Comparison of ENCODE assay signal across 25 cellular contexts in genomic region chr10:1344408-1344807, GRCh38.
DNase-seq lines count a peak whose midpoint lies in the region; ATAC-seq, FAIRE-seq and TF ChIP-seq lines count a peak whose summit lies in the region.
"Had no signal": no experiment of that assay in that cellular context is flagged by ENCODE, and none has a peak within 500 bp of the region (broad histone marks: within the 10 kb centered on the region; RNA-seq: fewer than 3 reads in every experiment).

No MANE protein-coding gene starts in this region.

- H3K27me3 ChIP-seq in H9 (ENCODE audit: insufficient read depth, low read length), result no peaks in the 10 kb centered on the region
- H3K27me3 ChIP-seq in H1 (replicated peaks in 1 of 4; ENCODE audit: control insufficient read depth in 3 of 4, extremely low read depth in 1 of 4, insufficient read depth in 3 of 4, low read length in 3 of 4), result no peaks in the 10 kb centered on the region
- H3K27me3 ChIP-seq: BE2C, BLaER1 had no signal

- DNase-seq in H9 (no peak), H1 (ENCODE audit: low read depth in 1 of 2, low spot score in 2 of 2) (no peak), sciatic nerve (ENCODE audit: low spot score) (no peak)
- DNase-seq in activated CD4-positive, alpha-beta T cell treated with anti-CD3 and anti-CD28 coated beads for 1 hour, result no peak
- DNase-seq: 8988T; ACHN; BE2C; C1 segment of cervical spinal cord; CD4-positive, alpha-beta memory T cell; CD4-positive, CD25-positive, alpha-beta regulatory T cell; CD8-positive, alpha-beta memory T cell; COR-L47; DMS 273 treated with DMSO at 0.1 percent for 48 hours; DMS153; DMS53; DMS79; GF-D8 had no signal

- H3K18ac ChIP-seq in H9 (ENCODE audit: insufficient read length, low read depth, low read length) (no peak overlapping the region), H1 (ENCODE audit: extremely low read depth, low read length) (no peak overlapping the region)

- POLR2A ChIA-PET in H1 (lab: Charles Lee; ENCODE audit: partially characterized antibody), result no interaction called here

- H3K27ac ChIP-seq in H9 (ENCODE audit: insufficient read length, low read depth, low read length) (no peak overlapping the region), H1 (ENCODE audit: low read depth, low read length) (no peak overlapping the region)
- H3K27ac ChIP-seq: BLaER1 had no signal

- H3K9me3 ChIP-seq in H9 (ENCODE audit: control insufficient read depth, low read depth, low read length), result no peaks in the 10 kb centered on the region
- no peaks in the 10 kb centered on the region for H3K9me3 ChIP-seq in H1 (ENCODE audit: insufficient read depth in 2 of 2, low read depth in 1 of 2, low read length in 1 of 2)
- H3K9me3 ChIP-seq: BE2C had no signal

- H2BK12ac ChIP-seq in H9 (ENCODE audit: insufficient read length, low read depth, low read length) (peak overlapping the region; percentile 79), H1 (ENCODE audit: low read depth, low read length) (0 out of 2 replicates have a peak overlapping the region, but pooled peaks have one; percentile 9)

- H3K9me3 Mint-ChIP-seq in H9, result no peaks in the 10 kb centered on the region; a peak in 2 of 5 replicates
- H3K9me3 Mint-ChIP-seq: CD8-positive, alpha-beta memory T cell had no signal

- no peaks in the 10 kb centered on the region for H3K36me3 ChIP-seq in H1 (ENCODE audit: control insufficient read depth in 2 of 4, insufficient read depth in 4 of 4, low read length in 3 of 4)
- H3K36me3 ChIP-seq: BE2C, BLaER1 had no signal

- FAIRE-seq in H1 (lab: Jason Lieb, UNC), result no peak
- FAIRE-seq: A204.1, G401.6, GM12891, GM19239 had no signal

- H2BK15ac ChIP-seq in H9 (ENCODE audit: low read depth, low read length) (no peak overlapping the region), H1 (ENCODE audit: low read length) (no peak overlapping the region)

- H3K9ac ChIP-seq in H9 (ENCODE audit: extremely low read depth, insufficient read length, low read length), result no peak overlapping the region
- no peak overlapping the region for H3K9ac ChIP-seq in H1 (replicated peaks in 1 of 4; ENCODE audit: extremely low read depth in 1 of 4, low read depth in 3 of 4, low read length in 3 of 4)
- H3K9ac ChIP-seq: BLaER1 had no signal

- H4K5ac ChIP-seq in H9 (ENCODE audit: insufficient read length, low read depth, low read length), result no peak overlapping the region
- no peak overlapping the region for H4K5ac ChIP-seq in H1 (ENCODE audit: insufficient read length, low read depth, low read length)

- H3K79me1 ChIP-seq in H9 (ENCODE audit: insufficient read depth, low read depth, low read length, poor library complexity, severe bottlenecking), result no peaks in the 10 kb centered on the region
- H3K79me1 ChIP-seq in H1 (ENCODE audit: low read depth, low read length), result no peaks in the 10 kb centered on the region

- H3K79me2 ChIP-seq in H9 (ENCODE audit: insufficient read depth, low read length) (no peaks in the 10 kb centered on the region), H1 (ENCODE audit: control insufficient read depth in 1 of 2, insufficient read depth in 2 of 2, low read length in 2 of 2) (no peaks in the 10 kb centered on the region)

- H3T11ph ChIP-seq in H9 (ENCODE audit: low read length), result no peak overlapping the region

- H2AFZ ChIP-seq in H9 (ENCODE audit: low read length) (no peak overlapping the region), H1 (ENCODE audit: low read length) (no peak overlapping the region)

- H4K91ac ChIP-seq in H9 (ENCODE audit: insufficient read length, low read depth, low read length) (no peak overlapping the region), H1 (replicated peaks; ENCODE audit: insufficient read length, low read length) (peak overlapping the region; percentile 68)

- H3K36me3 Mint-ChIP-seq in H9 (ENCODE audit: insufficient read depth in 1 of 3, low read depth in 3 of 3), result no peaks in the 10 kb centered on the region
- H3K36me3 Mint-ChIP-seq: CD14-positive monocyte; CD4-positive, alpha-beta memory T cell; CD4-positive, CD25-positive, alpha-beta regulatory T cell; CD8-positive, alpha-beta memory T cell had no signal

- no peak overlapping the region for H3K4me2 ChIP-seq in H9 (ENCODE audit: insufficient read depth, insufficient read length, low read length)
- H3K4me2 ChIP-seq in H1 (ENCODE audit: insufficient read depth in 1 of 2, low read depth in 2 of 2, low read length in 2 of 2), result no peak overlapping the region
- H3K4me2 ChIP-seq: BLaER1 had no signal

- H3K14ac ChIP-seq in H9 (ENCODE audit: insufficient read depth, low read length) (no peak overlapping the region), H1 (ENCODE audit: insufficient read length) (no peak overlapping the region)

- H3K4ac ChIP-seq in H9 (ENCODE audit: low read depth, low read length), result no peak overlapping the region
- H3K4ac ChIP-seq in H1 (replicated peaks; ENCODE audit: insufficient read length, low read depth, low read length), result no peak overlapping the region

- H2BK120ac ChIP-seq in H9 (ENCODE audit: low read depth, low read length, poor library complexity, severe bottlenecking), result no peak overlapping the region
- H2BK120ac ChIP-seq in H1 (replicated peaks; ENCODE audit: low read depth, low read length), result no peak overlapping the region

- H2BK5ac ChIP-seq in H9 (ENCODE audit: insufficient read length, low read length), result no peak overlapping the region
- no peak overlapping the region for H2BK5ac ChIP-seq in H1 (ENCODE audit: low read depth, low read length)

- no peak overlapping the region for H3K4me3 ChIP-seq in H1 (ENCODE audit: extremely low read depth in 1 of 4, insufficient read depth in 2 of 4, low read depth in 3 of 4, low read length in 4 of 4)
- H3K4me3 ChIP-seq: BLaER1 had no signal

- H3K4me1 Mint-ChIP-seq in H9, result peaks cover 16 to 17% of the 10 kb centered on the region in 2 experiments
- H3K4me1 Mint-ChIP-seq: CD14-positive monocyte; CD4-positive, alpha-beta memory T cell; CD4-positive, CD25-positive, alpha-beta regulatory T cell; CD8-positive, alpha-beta memory T cell had no signal

- H3K4me1 ChIP-seq in H9 (ENCODE audit: insufficient read depth, low read length) (no peaks in the 10 kb centered on the region), H1 (replicated peaks in 1 of 4; ENCODE audit: control insufficient read depth in 3 of 4, insufficient read depth in 4 of 4, low read length in 3 of 4) (peaks cover 0 to 8% (median 4%) of the 10 kb centered on the region in 4 experiments; a peak in 4 of 7 replicates)
- H3K4me1 ChIP-seq: BE2C had no signal

- peak; percentile 15 for ATAC-seq in sciatic nerve
- no peak for ATAC-seq in HG02885 (IDR thresholded peaks at IDR 0.05; ENCODE audit: poor library complexity, unreplicated experiment)
- no peak for ATAC-seq in HG02798 (IDR thresholded peaks at IDR 0.05; ENCODE audit: poor library complexity, unreplicated experiment)

- H3K4me3 Mint-ChIP-seq in H9, result no peak overlapping the region
- H3K4me3 Mint-ChIP-seq: CD14-positive monocyte; CD4-positive, alpha-beta memory T cell; CD4-positive, CD25-positive, alpha-beta regulatory T cell; CD8-positive, alpha-beta memory T cell had no signal

- peak overlapping the region in 1 of 3 experiments; percentile 23; a peak in 1 of 7 replicates for H3K27ac Mint-ChIP-seq in H9
- H3K27ac Mint-ChIP-seq: CD14-positive monocyte; CD4-positive, alpha-beta memory T cell; CD4-positive, CD25-positive, alpha-beta regulatory T cell had no signal

- no peak for TF ChIP-seq EP300 in H1 (IDR thresholded peaks at IDR 0.05; ENCODE audit: borderline replicate concordance in 1 of 2, low read depth in 2 of 2, low read length in 2 of 2)

- CTCF ChIA-PET in H1 (lab: Charles Lee; ENCODE audit: partially characterized antibody), result interaction anchor here (1.4 kb wide), 1 partner anchor 15 kb away, joined by 5 read pairs; no protein-coding TSS in a partner anchor

- no peak for TF ChIP-seq POLR2A in H1 (IDR thresholded peaks at IDR 0.05; ENCODE audit: control extremely low read depth in 1 of 2, low read depth in 2 of 2, low read length in 2 of 2)

- H3K56ac ChIP-seq in H9 (ENCODE audit: insufficient read length, low read depth, low read length), result no peak overlapping the region
- no peak overlapping the region for H3K56ac ChIP-seq in H1 (replicated peaks; ENCODE audit: insufficient read length, low read depth, low read length)

- no peak for TF ChIP-seq RAD21 in H1 (IDR thresholded peaks at IDR 0.05 in 1 of 2, conservative IDR thresholded peaks at IDR 0.05 in 1 of 2; ENCODE audit: low read depth in 2 of 2, low read length in 2 of 2)

- H2BK20ac ChIP-seq in H9 (ENCODE audit: low read depth, low read length, poor library complexity, severe bottlenecking) (no peak overlapping the region), H1 (ENCODE audit: low read length) (no peak overlapping the region)

- H3K23ac ChIP-seq in H9 (ENCODE audit: insufficient read length, low read depth, low read length) (no peak overlapping the region), H1 (ENCODE audit: insufficient read length) (no peak overlapping the region)

- H3K27me3 Mint-ChIP-seq in H9 (ENCODE audit: low read depth), result peaks cover 7% of the 10 kb centered on the region
- H3K27me3 Mint-ChIP-seq: CD4-positive, CD25-positive, alpha-beta regulatory T cell had no signal

- no peak overlapping the region for H2AK5ac ChIP-seq in H9 (ENCODE audit: insufficient read length, low read length)
- no peak overlapping the region for H2AK5ac ChIP-seq in H1 (ENCODE audit: low read depth, low read length)

- TF ChIP-seq CTCF in H9 (conservative IDR thresholded peaks at IDR 0.05) (no peak), H1 (IDR thresholded peaks at IDR 0.05; ENCODE audit: control extremely low read depth in 1 of 3, insufficient read depth in 1 of 3, low read depth in 1 of 3, low read length in 3 of 3) (no peak)

- WGBS in H9 (ENCODE audit: extremely low coverage, insufficient read length, low lambda C conversion rate), result no CpG with 5 or more reads among the region's 13 CpGs
- 93% methylated on average over 13 of the region's 13 CpGs; no CpG with 5 or more reads in 1 of the 2 experiments for WGBS in H1 (ENCODE audit: extremely low coverage in 1 of 2, insufficient coverage in 1 of 2, insufficient read length in 1 of 2, insufficient replicate concordance in 2 of 2, low coverage in 1 of 2, low lambda C conversion rate in 2 of 2, missing lambda C conversion rate in 1 of 2), 2 experiments

- no peak overlapping the region for H4K8ac ChIP-seq in H9 (replicated peaks; ENCODE audit: insufficient read length, low read depth, low read length)
- no peak overlapping the region; the same call in 1 of the 2 replicates for H4K8ac ChIP-seq in H1 (ENCODE audit: extremely low read depth, insufficient read depth, low read length)

- H3K23me2 ChIP-seq in H9 (ENCODE audit: insufficient read length, low read depth, low read length, poor library complexity, severe bottlenecking) (no peaks in the 10 kb centered on the region), H1 (ENCODE audit: low read depth, low read length) (no peaks in the 10 kb centered on the region)

- intact Hi-C loops in sciatic nerve (cut with DNase I), result no loop called here

- no peaks in the 10 kb centered on the region for H4K20me1 ChIP-seq in H9 (ENCODE audit: control insufficient read depth, insufficient read depth, insufficient read length)
- no peaks in the 10 kb centered on the region for H4K20me1 ChIP-seq in H1 (replicated peaks in 1 of 2; ENCODE audit: control insufficient read depth in 1 of 2, insufficient read depth in 2 of 2, low read length in 2 of 2)

TF ChIP-seq in H1, 55 proteins besides CTCF, POLR2A, EP300 and RAD21 (continues in another document):
- TF ChIP-seq SAP30 (IDR thresholded peaks at IDR 0.05; ENCODE audit: insufficient read depth, insufficient replicate concordance, low read length) (no peak), JUN (IDR thresholded peaks at IDR 0.05; ENCODE audit: low read depth, low read length) (no peak)
